8 cellular contexts compared by ENCODE assay signal in genomic region chr5:75053286-75054109, GRCh38. TPM values are rescaled to one million over a fixed set of nuclear protein-coding genes. Genes with fewer than 3 reads are reported as not detected.
DNase-seq lines count a peak whose midpoint lies in the region; ATAC-seq and TF ChIP-seq lines count a peak whose summit lies in the region.

No MANE protein-coding gene starts in this region.

- H3K4me3 Mint-ChIP-seq in type B pancreatic cell, result peak overlapping the region; percentile 94

- H3K27ac ChIP-seq in AG04450 (ENCODE audit: low read depth, low read length), result peak overlapping the region; percentile 47
- H3K27ac ChIP-seq in neutrophil, result no peak overlapping the region

- POLR2A ChIA-PET in AG04450 (lab: Yijun Ruan, JAX), result interaction anchor here (0.6 to 1.1 kb wide), 2 partner anchors 100 to 284 kb away, joined by 4 read pairs; partner anchors contain the start of gene HMGCR

- TF ChIP-seq CTCF in AG04450 (IDR thresholded peaks at IDR 0.05; ENCODE audit: low read depth, low read length) (peak; percentile 14; the same call in 1 of the 2 replicates), neutrophil (IDR thresholded peaks at IDR 0.05) (no peak), type B pancreatic cell (conservative IDR thresholded peaks at IDR 0.05) (peak; percentile 35)

- H3K27ac Mint-ChIP-seq in type B pancreatic cell, result peak overlapping the region; percentile 93

- peaks cover 13 to 18% of the 10 kb centered on the region in 2 experiments for H3K4me1 ChIP-seq in neutrophil (ENCODE audit: control insufficient read depth in 1 of 2, insufficient read depth in 1 of 2, low read depth in 1 of 2, low read length in 1 of 2)

- no peaks in the 10 kb centered on the region for H3K9me3 Mint-ChIP-seq in type B pancreatic cell

- H3K27me3 ChIP-seq in AG04450 (ENCODE audit: control insufficient read depth, insufficient read depth, low read length) (peaks cover 5% of the 10 kb centered on the region), neutrophil (peaks cover 93% of the 10 kb centered on the region)

- peak; percentile 33 for ATAC-seq in GM19455 (IDR thresholded peaks at IDR 0.05; ENCODE audit: unreplicated experiment)

- H3K9me3 ChIP-seq in AG04450 (ENCODE audit: control insufficient read depth, insufficient read depth, low read length) (no peaks in the 10 kb centered on the region; the same call in 1 of the 2 replicates), neutrophil (no peaks in the 10 kb centered on the region)

- H3K4me1 Mint-ChIP-seq in type B pancreatic cell (ENCODE audit: unreplicated experiment), result peaks cover 24% of the 10 kb centered on the region

- peak overlapping the region; percentile 66 for H3K4me3 ChIP-seq in AG04450 (ENCODE audit: low read depth, low read length)
- H3K4me3 ChIP-seq in neutrophil (ENCODE audit: low read depth in 1 of 2, low read length in 1 of 2), result peak overlapping the region; percentile 53 to 64

- DNase-seq in AG04450 (ENCODE audit: low read depth, low spot score) (no peak), RKO (ENCODE audit: low spot score) (peak; percentile 83), glomerular visceral epithelial cell (ENCODE audit: extremely low spot score) (peak; percentile 76), type B pancreatic cell (ENCODE audit: extremely low spot score, unreplicated experiment) (peak; percentile 78), NCI-H526 treated with DMSO at 0.1 percent for 48 hours (lab: John Stamatoyannopoulos, UW) (no peak)
- DNase-seq in activated naive CD4-positive, alpha-beta T cell treated with anti-CD3 and anti-CD28 coated beads, Interleukin-2, amount 50 U/mL, for 16 hours, result peak; percentile 58

- CTCF ChIA-PET in AG04450 (lab: Charles Lee), result interaction anchor here (0.6 to 1.5 kb wide), 4 partner anchors 10 to 628 kb away, joined by 3 to 6 read pairs (median 4); no protein-coding TSS in a partner anchor

- H3K36me3 Mint-ChIP-seq in type B pancreatic cell, result no peaks in the 10 kb centered on the region

- peaks cover 20% of the 10 kb centered on the region for H3K27me3 Mint-ChIP-seq in type B pancreatic cell

- H3K36me3 ChIP-seq in neutrophil, result no peaks in the 10 kb centered on the region

RNA-seq across cellular contexts. Expression of gene GCNT4, which starts 1.1 kb away (rescaled TPM):
- polyA plus RNA-seq in AG04450 (2011; rRNA removed), result 0.69 and 0.77 TPM in 2 replicates
- polyA minus RNA-seq in AG04450 (2011; rRNA and poly(A)+ RNA removed), result 0.64 and 1.1 TPM in 2 replicates
- total RNA-seq in type B pancreatic cell (ENCODE audit: low replicate concordance), result 7.1 and 8.3 TPM in 2 replicates

Comparison
In these comparisons a context has a peak if more than half of its experiments do, and no peak if none do; other contexts are left out.
1. DNase-seq: peak in RKO (single experiment), activated naive CD4-positive, alpha-beta T cell treated with anti-CD3 and anti-CD28 coated beads, Interleukin-2, amount 50 U/mL, for 16 hours (single experiment), glomerular visceral epithelial cell (single experiment) and type B pancreatic cell (single experiment); none in AG04450 (single experiment) and NCI-H526 treated with DMSO at 0.1 percent for 48 hours (single experiment).